In the genomic region with DNA sequence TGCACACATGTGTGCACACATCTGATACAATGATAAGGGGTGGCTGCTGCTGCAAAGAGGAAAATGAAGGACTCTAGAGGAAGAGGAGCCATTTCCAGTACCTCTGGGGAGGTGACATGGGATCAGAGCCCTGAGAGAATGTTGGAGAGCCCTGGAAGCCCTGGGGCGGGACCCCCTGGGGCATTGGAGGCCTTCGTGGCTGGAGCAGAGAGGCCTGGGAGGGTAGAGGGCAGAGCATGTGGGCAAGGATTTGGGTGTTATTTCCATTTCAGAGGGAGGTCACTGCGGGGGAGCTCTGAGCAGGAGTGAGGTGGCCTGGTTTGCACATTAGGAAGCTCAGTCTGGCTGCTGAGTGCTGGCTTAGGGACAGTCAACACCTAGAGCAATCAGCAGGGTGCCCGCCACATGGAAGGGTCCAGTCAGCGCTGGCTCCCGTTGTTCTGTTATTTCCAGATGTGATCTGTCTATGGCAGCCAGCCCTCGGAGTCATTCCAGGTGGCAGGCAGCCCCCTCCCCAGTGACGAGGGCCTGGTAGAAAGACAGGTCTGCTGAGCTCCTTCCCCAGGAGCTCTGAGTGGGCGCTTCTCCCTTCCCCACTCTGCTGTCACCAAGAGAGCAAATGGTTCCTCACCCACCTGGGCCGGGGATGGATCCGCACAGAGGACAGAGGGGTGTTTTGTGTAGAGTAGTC, we compare ENCODE assay signal across 22 cellular contexts. TPM values are rescaled to one million over a fixed set of nuclear protein-coding genes. Genes with fewer than 3 reads are reported as not detected.
DNase-seq lines count a peak whose midpoint lies in the region; ATAC-seq and TF ChIP-seq lines count a peak whose summit lies in the region.
"Had no signal": no experiment of that assay in that cellular context is flagged by ENCODE, and none has a peak within 500 bp of the region (broad histone marks: within the 10 kb centered on the region; RNA-seq: fewer than 3 reads in every experiment).

No MANE protein-coding gene starts in this region.

- H3K27ac ChIP-seq in HEK293 (ENCODE audit: extremely low read depth, low read depth, low read length) (no peak overlapping the region), right atrium auricular region (peak overlapping the region; percentile 48 to 82), WERI-Rb-1 (no peak overlapping the region)
- H3K27ac ChIP-seq: HL-60, PC-9 had no signal

- H3K9me3 Mint-ChIP-seq in glutamatergic neuron (ENCODE audit: unreplicated experiment) = peaks cover 32% of the 10 kb centered on the region
- no peaks in the 10 kb centered on the region for H3K9me3 Mint-ChIP-seq in stimulated activated naive B cell treated with anti-CD40 and anti-IgM and Interleukin-4, amounts not matched to agents 10 μg/mL and 1 μg/mL and 100 μg/mL, for 72 hours
- H3K9me3 Mint-ChIP-seq in activated naive CD4-positive, alpha-beta T cell treated with anti-CD3 and anti-CD28 coated beads for 36 hours = no peaks in the 10 kb centered on the region

- intact Hi-C loops in posterior vena cava (cut with DNase I) = no loop called here
- intact Hi-C loops in activated naive CD4-positive, alpha-beta T cell treated with anti-CD3 and anti-CD28 coated beads for 36 hours (cut with micrococcal nuclease) = no loop called here

- no peaks in the 10 kb centered on the region for H3K27me3 ChIP-seq in right atrium auricular region
- no peaks in the 10 kb centered on the region for H3K27me3 ChIP-seq in WERI-Rb-1 (ENCODE audit: insufficient read depth, low read depth, severe bottlenecking)

- H3K4me3 ChIP-seq in HEK293 (ENCODE audit: low read depth, low read length) = no peak overlapping the region
- H3K4me3 ChIP-seq in right atrium auricular region = no peak overlapping the region
- no peak overlapping the region for H3K4me3 ChIP-seq in WERI-Rb-1 (ENCODE audit: low read depth, low read length)
- H3K4me3 ChIP-seq: HAP-1, PC-9 had no signal

- peaks cover 27% of the 10 kb centered on the region for H3K27me3 Mint-ChIP-seq in glutamatergic neuron (ENCODE audit: unreplicated experiment)
- peaks cover 0 to 11% of the 10 kb centered on the region in 2 donors for H3K27me3 Mint-ChIP-seq in stimulated activated naive B cell treated with anti-CD40 and anti-IgM and Interleukin-4, amounts not matched to agents 10 μg/mL and 1 μg/mL and 100 μg/mL, for 72 hours
- no peaks in the 10 kb centered on the region for H3K27me3 Mint-ChIP-seq in activated naive CD4-positive, alpha-beta T cell treated with anti-CD3 and anti-CD28 coated beads for 36 hours (ENCODE audit: low read depth)
- H3K27me3 Mint-ChIP-seq: CD4-positive, CD25-positive, alpha-beta regulatory T cell had no signal

- H3K9me3 ChIP-seq in HEK293 (ENCODE audit: control insufficient read depth, insufficient read depth, low read depth, low read length) (no peaks in the 10 kb centered on the region), right atrium auricular region (no peaks in the 10 kb centered on the region), WERI-Rb-1 (ENCODE audit: severe bottlenecking) (no peaks in the 10 kb centered on the region)
- H3K9me3 ChIP-seq: HAP-1 had no signal

- DNase-seq in glutamatergic neuron (no peak), right atrium auricular region (ENCODE audit: low spot score) (no peak), posterior vena cava (ENCODE audit: low spot score) (peak; percentile 69), GF-D8 (lab: John Stamatoyannopoulos, UW) (no peak), WERI-Rb-1 (no peak)
- no peak for DNase-seq in stimulated activated naive B cell treated with anti-CD40 and anti-IgM and Interleukin-4, amounts not matched to agents 10 μg/mL and 1 μg/mL and 100 μg/mL, for 72 hours
- DNase-seq in activated naive CD4-positive, alpha-beta T cell treated with anti-CD3 and anti-CD28 coated beads for 36 hours = no peak
- DNase-seq: CD4-positive, CD25-positive, alpha-beta regulatory T cell; DMS79; KBM-7; NCI-H1092 treated with DMSO at 0.1 percent for 48 hours; NCI-H1436 treated with DMSO at 0.1 percent for 48 hours; NCI-H1930; NCI-H2227 treated with DMSO at 0.1 percent for 48 hours; NCI-H510A; PC-9; RPMI8226; SIG-M5 had no signal

- no peak overlapping the region for H3K4me3 Mint-ChIP-seq in glutamatergic neuron (ENCODE audit: unreplicated experiment)
- no peak overlapping the region for H3K4me3 Mint-ChIP-seq in stimulated activated naive B cell treated with anti-CD40 and anti-IgM and Interleukin-4, amounts not matched to agents 10 μg/mL and 1 μg/mL and 100 μg/mL, for 72 hours
- H3K4me3 Mint-ChIP-seq in activated naive CD4-positive, alpha-beta T cell treated with anti-CD3 and anti-CD28 coated beads for 36 hours = no peak overlapping the region
- H3K4me3 Mint-ChIP-seq: CD4-positive, CD25-positive, alpha-beta regulatory T cell had no signal

- TF ChIP-seq CTCF in HEK293 (tag by site-specific recombination; IDR thresholded peaks at IDR 0.05) (no peak), glutamatergic neuron (IDR thresholded peaks at IDR 0.05; ENCODE audit: partially characterized antibody, unreplicated experiment) (no peak), right atrium auricular region (IDR thresholded peaks at IDR 0.05) (no peak), WERI-Rb-1 (IDR thresholded peaks at IDR 0.05; ENCODE audit: low read depth, low read length) (no peak)

- no peak for ATAC-seq in stimulated activated naive B cell treated with anti-CD40 and anti-IgM and Interleukin-4, amounts not matched to agents 10 μg/mL and 1 μg/mL and 100 μg/mL, for 72 hours (replicated peaks)
- ATAC-seq: HepG2 had no signal

- peaks cover 32% of the 10 kb centered on the region for H3K4me1 Mint-ChIP-seq in glutamatergic neuron (ENCODE audit: low read depth, unreplicated experiment)
- no peaks in the 10 kb centered on the region for H3K4me1 Mint-ChIP-seq in stimulated activated naive B cell treated with anti-CD40 and anti-IgM and Interleukin-4, amounts not matched to agents 10 μg/mL and 1 μg/mL and 100 μg/mL, for 72 hours
- H3K4me1 Mint-ChIP-seq in activated naive CD4-positive, alpha-beta T cell treated with anti-CD3 and anti-CD28 coated beads for 36 hours (ENCODE audit: low read depth) = no peaks in the 10 kb centered on the region
- H3K4me1 Mint-ChIP-seq: CD4-positive, CD25-positive, alpha-beta regulatory T cell had no signal

- H3K36me3 ChIP-seq in HEK293 (ENCODE audit: control insufficient read depth in 2 of 2, insufficient read depth in 1 of 2, low read length in 2 of 2) = peaks cover 0 to 4% of the 10 kb centered on the region in 2 experiments; a peak in 1 of 3 replicates
- peaks cover 82% of the 10 kb centered on the region for H3K36me3 ChIP-seq in right atrium auricular region
- no peaks in the 10 kb centered on the region; the same call in 1 of the 2 replicates for H3K36me3 ChIP-seq in WERI-Rb-1
- H3K36me3 ChIP-seq: HAP-1 had no signal

- peak overlapping the region; percentile 86 for H3K27ac Mint-ChIP-seq in glutamatergic neuron (ENCODE audit: unreplicated experiment)
- no peak overlapping the region for H3K27ac Mint-ChIP-seq in stimulated activated naive B cell treated with anti-CD40 and anti-IgM and Interleukin-4, amounts not matched to agents 10 μg/mL and 1 μg/mL and 100 μg/mL, for 72 hours
- no peak overlapping the region for H3K27ac Mint-ChIP-seq in activated naive CD4-positive, alpha-beta T cell treated with anti-CD3 and anti-CD28 coated beads for 36 hours

- no peaks in the 10 kb centered on the region for H3K4me1 ChIP-seq in HEK293 (ENCODE audit: control insufficient read depth, insufficient read depth, low read length)
- H3K4me1 ChIP-seq in right atrium auricular region = peaks cover 0 to 23% of the 10 kb centered on the region in 2 donors
- H3K4me1 ChIP-seq: HAP-1 had no signal

- H3K36me3 Mint-ChIP-seq in glutamatergic neuron (ENCODE audit: unreplicated experiment) = peaks cover 18% of the 10 kb centered on the region
- H3K36me3 Mint-ChIP-seq in stimulated activated naive B cell treated with anti-CD40 and anti-IgM and Interleukin-4, amounts not matched to agents 10 μg/mL and 1 μg/mL and 100 μg/mL, for 72 hours = no peaks in the 10 kb centered on the region
- no peaks in the 10 kb centered on the region for H3K36me3 Mint-ChIP-seq in activated naive CD4-positive, alpha-beta T cell treated with anti-CD3 and anti-CD28 coated beads for 36 hours (ENCODE audit: low read depth)
- H3K36me3 Mint-ChIP-seq: CD4-positive, CD25-positive, alpha-beta regulatory T cell had no signal

- POLR2A ChIA-PET in HEK293 (lab: Yijun Ruan, JAX) = no interaction called here

- CTCF ChIA-PET in HEK293 (lab: Yijun Ruan, JAX) = interaction anchor here (4.2 kb wide), 1 partner anchor 21 kb away, joined by 16 read pairs; no protein-coding TSS in a partner anchor
- CTCF ChIA-PET in activated naive CD4-positive, alpha-beta T cell treated with anti-CD3 and anti-CD28 coated beads for 36 hours (lab: Charles Lee) = no interaction called here

TF ChIP-seq in HEK293, 187 proteins besides CTCF, POLR2A, EP300 and RAD21:
- TF ChIP-seq ZIC2 (tag by site-specific recombination; IDR thresholded peaks at IDR 0.05) (peak; percentile 93), ZSCAN16 (tag by site-specific recombination; IDR thresholded peaks at IDR 0.05) (no peak), GLIS1 (tag by site-specific recombination; IDR thresholded peaks at IDR 0.05) (peak; percentile 61), MYNN (tag by site-specific recombination; IDR thresholded peaks at IDR 0.05; ENCODE audit: borderline replicate concordance) (no peak)
- TF ChIP-seq, protein P1, sequence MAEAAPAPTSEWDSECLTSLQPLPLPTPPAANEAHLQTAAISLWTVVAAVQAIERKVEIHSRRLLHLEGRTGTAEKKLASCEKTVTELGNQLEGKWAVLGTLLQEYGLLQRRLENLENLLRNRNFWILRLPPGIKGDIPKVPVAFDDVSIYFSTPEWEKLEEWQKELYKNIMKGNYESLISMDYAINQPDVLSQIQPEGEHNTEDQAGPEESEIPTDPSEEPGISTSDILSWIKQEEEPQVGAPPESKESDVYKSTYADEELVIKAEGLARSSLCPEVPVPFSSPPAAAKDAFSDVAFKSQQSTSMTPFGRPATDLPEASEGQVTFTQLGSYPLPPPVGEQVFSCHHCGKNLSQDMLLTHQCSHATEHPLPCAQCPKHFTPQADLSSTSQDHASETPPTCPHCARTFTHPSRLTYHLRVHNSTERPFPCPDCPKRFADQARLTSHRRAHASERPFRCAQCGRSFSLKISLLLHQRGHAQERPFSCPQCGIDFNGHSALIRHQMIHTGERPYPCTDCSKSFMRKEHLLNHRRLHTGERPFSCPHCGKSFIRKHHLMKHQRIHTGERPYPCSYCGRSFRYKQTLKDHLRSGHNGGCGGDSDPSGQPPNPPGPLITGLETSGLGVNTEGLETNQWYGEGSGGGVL (tag by site-specific recombination; IDR thresholded peaks at IDR 0.05) = no peak
TF ChIP-seq in HEK293: peak in this region for 2.

RNA-seq across cellular contexts. Expression of gene BTBD16, which starts 24.1 kb away (rescaled TPM):
- total RNA-seq in glutamatergic neuron (ENCODE audit: unreplicated experiment) (0.98 TPM), right atrium auricular region (not detected), posterior vena cava (under 1 TPM in 1 of 2 donors, not detected in 1; 0.14 TPM)
- not detected for total RNA-seq in activated naive CD4-positive, alpha-beta T cell treated with anti-CD3 and anti-CD28 coated beads for 36 hours
- total RNA-seq: CD4-positive, CD25-positive, alpha-beta regulatory T cell had no signal

Comparison
In these comparisons a context has a peak if more than half of its experiments do, and no peak if none do; other contexts are left out.
1. H3K27ac ChIP-seq: peak in right atrium auricular region (2 of 2); none in HEK293 (single experiment) and WERI-Rb-1 (single experiment).